Comparison of ENCODE assay signal across 1 cellular context in the genomic region with DNA sequence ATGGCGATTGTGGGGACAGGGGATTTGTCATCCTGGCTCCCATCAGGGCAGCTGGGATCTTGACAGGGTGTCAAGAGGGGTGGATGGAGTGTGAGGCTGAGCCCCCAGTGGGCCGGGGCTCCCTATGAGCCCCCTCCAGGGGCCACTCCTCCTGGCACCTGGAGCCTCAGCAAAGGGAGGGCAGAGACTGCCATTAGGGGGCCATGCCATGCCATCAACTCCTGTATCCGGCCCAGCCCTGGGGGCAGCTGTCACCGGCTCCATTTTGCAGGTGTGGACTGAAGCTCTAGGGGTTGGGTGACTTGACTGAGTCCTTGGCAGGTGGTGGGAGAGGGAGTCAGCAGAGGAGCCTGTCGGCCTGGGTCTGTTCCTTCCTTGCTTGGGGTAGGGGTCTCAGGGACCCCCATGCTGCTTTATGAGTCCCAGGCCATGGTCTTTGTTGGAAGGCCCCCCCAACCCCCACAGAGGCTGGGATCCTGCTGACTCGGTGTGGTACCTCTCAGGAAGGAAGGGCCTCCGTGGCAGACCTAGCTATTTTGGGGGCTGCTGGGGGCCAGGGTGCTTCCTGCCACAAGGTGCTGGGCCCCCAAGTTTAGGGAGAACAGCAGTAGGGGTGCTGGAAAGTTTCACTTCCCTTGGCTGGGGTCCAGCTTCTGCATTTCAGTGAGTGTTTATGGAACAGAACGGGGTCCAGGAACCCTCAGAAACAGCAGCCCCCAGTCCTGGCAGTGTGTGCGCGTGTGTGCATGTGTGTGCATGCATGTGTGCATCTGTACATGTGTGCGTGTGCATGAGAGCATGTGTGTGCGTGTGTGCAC.
TF ChIP-seq lines count a peak whose summit lies in the region.

No MANE protein-coding gene starts in this region.

TF ChIP-seq in K562, 482 proteins besides CTCF, POLR2A, EP300 and RAD21:
- TF ChIP-seq ZNF121 (CRISPR knock-in tag; conservative IDR thresholded peaks at IDR 0.05) (no peak), ZBTB7A (IDR thresholded peaks at IDR 0.05; ENCODE audit: borderline replicate concordance, control insufficient read depth, low read depth, low read length) (peak; percentile 54), NFIC (IDR thresholded peaks at IDR 0.05) (peak; percentile 21; the same call in 1 of the 2 replicates)
